8 cellular contexts compared by ENCODE assay signal in the genomic region with DNA sequence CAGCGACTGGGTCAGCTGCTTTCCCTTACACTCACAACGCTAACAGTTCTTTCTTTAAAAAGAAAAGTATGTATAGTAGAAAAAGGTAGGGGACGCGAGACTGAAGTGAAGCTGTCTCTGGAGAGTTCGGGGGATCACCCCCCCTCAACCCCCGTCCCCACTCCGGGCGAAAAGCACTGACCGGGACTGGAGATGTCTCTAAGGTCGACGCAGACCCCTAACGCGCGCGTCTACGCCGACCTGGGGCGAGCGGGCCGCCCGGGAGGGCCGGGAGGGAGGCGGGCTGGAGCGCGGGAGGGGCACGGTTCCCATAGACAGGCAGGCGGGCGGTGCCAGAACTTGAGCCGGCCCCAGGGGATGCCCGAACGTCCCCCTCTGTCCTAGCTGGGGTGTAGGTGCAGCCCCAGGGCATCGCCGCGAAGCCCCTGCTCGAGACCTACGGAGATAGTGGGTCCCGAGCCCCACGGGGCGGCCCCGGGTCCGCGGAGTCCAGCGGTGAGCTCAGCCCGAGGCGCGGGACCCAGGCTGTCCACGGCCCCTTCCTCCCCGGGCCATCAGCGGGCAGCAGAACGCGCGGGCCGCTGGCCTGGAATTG.
A peak's percentile ranks its signal among the peaks of the same experiment; 100 is the strongest.
DNase-seq lines count a peak whose midpoint lies in the region; ATAC-seq and TF ChIP-seq lines count a peak whose summit lies in the region.

No MANE protein-coding gene starts in this region.

- H3K9me3 Mint-ChIP-seq in naive thymus-derived CD8-positive, alpha-beta T cell: no peaks in the 10 kb centered on the region

- H3K36me3 ChIP-seq in tibial artery: no peaks in the 10 kb centered on the region

- in situ Hi-C loops in Caki2 (cut with HindIII; ENCODE audit: low pct_unique_long_range_greater_than_20kb, low sequenced_read_pairs): no loop called here

- H3K36me3 Mint-ChIP-seq in naive thymus-derived CD8-positive, alpha-beta T cell: no peaks in the 10 kb centered on the region

- intact Hi-C loops in tibial artery (cut with DNase I; ENCODE audit: low total_unique reads): loop anchor here (5.0 kb wide), 2 partner anchors 65 to 195 kb away; partner anchors contain the start of gene GPR155

- peak overlapping the region; percentile 81 for H3K4me3 ChIP-seq in epithelial cell of proximal tubule (ENCODE audit: low read depth, low read length)
- peak overlapping the region; percentile 80 for H3K4me3 ChIP-seq in tibial artery

- peaks cover 26 to 73% (median 60%) of the 10 kb centered on the region in 4 donors for H3K4me1 Mint-ChIP-seq in naive thymus-derived CD8-positive, alpha-beta T cell

- H3K4me3 Mint-ChIP-seq in naive thymus-derived CD8-positive, alpha-beta T cell: peak overlapping the region; percentile 77 to 94 (median 89)

- peak overlapping the region; percentile 33 to 95 (median 90) for H3K27ac Mint-ChIP-seq in naive thymus-derived CD8-positive, alpha-beta T cell

- H3K27ac ChIP-seq in tibial artery: peak overlapping the region; percentile 91 to 97

- TF ChIP-seq CTCF in epithelial cell of proximal tubule (conservative IDR thresholded peaks at IDR 0.05; ENCODE audit: low read depth, low read length): no peak
- no peak for TF ChIP-seq CTCF in tibial artery (IDR thresholded peaks at IDR 0.05)

- ATAC-seq in GM21360 (IDR thresholded peaks at IDR 0.05; ENCODE audit: unreplicated experiment) (peak; percentile 41), GM21526 (IDR thresholded peaks at IDR 0.05; ENCODE audit: low FRiP score, unreplicated experiment) (no peak)
- ATAC-seq in naive thymus-derived CD8-positive, alpha-beta T cell: peak; percentile 42 to 51

- peak; percentile 32 for DNase-seq in Caki2 (ENCODE audit: low read depth)
- peak; percentile 40 for DNase-seq in HuH-7 (ENCODE audit: low spot score)
- DNase-seq in activated CD8-positive, alpha-beta memory T cell treated with anti-CD3 and anti-CD28 coated beads for 24 hours: peak; percentile 81
- no peak for DNase-seq in epithelial cell of proximal tubule (ENCODE audit: low read depth)
- peak in 9 of 10 donors; percentile 3 to 56 (median 39) for DNase-seq in naive thymus-derived CD8-positive, alpha-beta T cell
- DNase-seq in tibial artery: peak; percentile 47 to 79

- H3K9me3 ChIP-seq in tibial artery: no peaks in the 10 kb centered on the region

- no peaks in the 10 kb centered on the region for H3K27me3 ChIP-seq in tibial artery

- H3K27me3 Mint-ChIP-seq in naive thymus-derived CD8-positive, alpha-beta T cell: no peaks in the 10 kb centered on the region

- POLR2A ChIA-PET in naive thymus-derived CD8-positive, alpha-beta T cell (lab: Charles Lee): interaction anchor here (0.6 to 2.6 kb wide), 14 partner anchors 9 to 219 kb away, joined by 3 to 26 read pairs (median 4); partner anchors contain the start of gene WIPF1

- peaks cover 0 to 49% (median 24%) of the 10 kb centered on the region in 4 donors for H3K4me1 ChIP-seq in tibial artery
